In genomic region chr9:129319076-129319937, GRCh38 we compare ENCODE assay signal across 11 cellular contexts.
A peak's percentile ranks its signal among the peaks of the same experiment; 100 is the strongest.
DNase-seq lines count a peak whose midpoint lies in the region; ATAC-seq, FAIRE-seq and TF ChIP-seq lines count a peak whose summit lies in the region.
"Had no signal": no experiment of that assay in that cellular context is flagged by ENCODE, and none has a peak within 500 bp of the region (broad histone marks: within the 10 kb centered on the region; RNA-seq: fewer than 3 reads in every experiment).

No MANE protein-coding gene starts in this region.

- CTCF ChIA-PET in H1 (lab: Charles Lee; ENCODE audit: partially characterized antibody) = interaction anchor here (0.6 to 2.7 kb wide), 14 partner anchors 12 to 603 kb away, joined by 3 to 8 read pairs (median 4); partner anchors contain the start of gene NTMT1

- no peak overlapping the region for H3K23ac ChIP-seq in H1 (ENCODE audit: insufficient read length)

- H3K23me2 ChIP-seq in H1 (ENCODE audit: low read depth, low read length) = peaks cover 6% of the 10 kb centered on the region; the same call in 1 of the 2 replicates

- no peak for TF ChIP-seq CTCF in H1 (IDR thresholded peaks at IDR 0.05; ENCODE audit: control extremely low read depth in 1 of 3, insufficient read depth in 1 of 3, low read depth in 1 of 3, low read length in 3 of 3)
- no peak for TF ChIP-seq CTCF in neural progenitor cell (IDR thresholded peaks at IDR 0.05)
- no peak for TF ChIP-seq CTCF in upper lobe of left lung (IDR thresholded peaks at IDR 0.05)

- no peaks in the 10 kb centered on the region for H3K9me3 ChIP-seq in H1 (ENCODE audit: insufficient read depth in 2 of 2, low read depth in 1 of 2, low read length in 1 of 2)
- no peaks in the 10 kb centered on the region for H3K9me3 ChIP-seq in neural progenitor cell (ENCODE audit: low read depth)
- no peaks in the 10 kb centered on the region for H3K9me3 ChIP-seq in upper lobe of left lung

- H2BK15ac ChIP-seq in H1 (ENCODE audit: low read length) = 0 out of 2 replicates have a peak overlapping the region, but pooled peaks have one; percentile 16

- no peak for TF ChIP-seq EP300 in H1 (IDR thresholded peaks at IDR 0.05; ENCODE audit: borderline replicate concordance in 1 of 2, low read depth in 2 of 2, low read length in 2 of 2)
- no peak for TF ChIP-seq EP300 in upper lobe of left lung (IDR thresholded peaks at IDR 0.05)

- H3K27me3 ChIP-seq in H1 (replicated peaks in 1 of 4; ENCODE audit: control insufficient read depth in 3 of 4, extremely low read depth in 1 of 4, insufficient read depth in 3 of 4, low read length in 3 of 4) (peaks cover 0 to 7% (median 5%) of the 10 kb centered on the region in 4 experiments; a peak in 4 of 7 replicates), neural progenitor cell (no peaks in the 10 kb centered on the region), upper lobe of left lung (no peaks in the 10 kb centered on the region)

- H3K9me3 Mint-ChIP-seq in activated naive CD8-positive, alpha-beta T cell (ENCODE audit: low read depth) = no peaks in the 10 kb centered on the region
- no peaks in the 10 kb centered on the region for H3K9me3 Mint-ChIP-seq in activated naive CD8-positive, alpha-beta T cell treated with anti-CD3 and anti-CD28 coated beads, Interleukin-2, amount 50 U/mL, for 24 hours
- no peaks in the 10 kb centered on the region for H3K9me3 Mint-ChIP-seq in neural progenitor cell

- H3K4me1 Mint-ChIP-seq in activated naive CD8-positive, alpha-beta T cell (ENCODE audit: low read depth) = peaks cover 19% of the 10 kb centered on the region
- peaks cover 25% of the 10 kb centered on the region for H3K4me1 Mint-ChIP-seq in activated naive CD8-positive, alpha-beta T cell treated with anti-CD3 and anti-CD28 coated beads, Interleukin-2, amount 50 U/mL, for 24 hours
- peaks cover 62% of the 10 kb centered on the region for H3K4me1 Mint-ChIP-seq in neural progenitor cell

- no peak overlapping the region for H3K27ac Mint-ChIP-seq in activated naive CD8-positive, alpha-beta T cell
- no peak overlapping the region for H3K27ac Mint-ChIP-seq in activated naive CD8-positive, alpha-beta T cell treated with anti-CD3 and anti-CD28 coated beads, Interleukin-2, amount 50 U/mL, for 24 hours
- H3K27ac Mint-ChIP-seq in neural progenitor cell = peak overlapping the region; percentile 37

- H3K36me3 Mint-ChIP-seq in activated naive CD8-positive, alpha-beta T cell = no peaks in the 10 kb centered on the region
- no peaks in the 10 kb centered on the region for H3K36me3 Mint-ChIP-seq in activated naive CD8-positive, alpha-beta T cell treated with anti-CD3 and anti-CD28 coated beads, Interleukin-2, amount 50 U/mL, for 24 hours (ENCODE audit: low read depth)
- no peaks in the 10 kb centered on the region for H3K36me3 Mint-ChIP-seq in neural progenitor cell

- no peak overlapping the region for H3K18ac ChIP-seq in H1 (ENCODE audit: extremely low read depth, low read length)

- no peaks in the 10 kb centered on the region for H3F3A ChIP-seq in neural progenitor cell (ENCODE audit: low read depth)

- no peak overlapping the region for H4K8ac ChIP-seq in H1 (ENCODE audit: extremely low read depth, insufficient read depth, low read length)

- H3K27me3 Mint-ChIP-seq in activated naive CD8-positive, alpha-beta T cell = no peaks in the 10 kb centered on the region
- peaks cover 2% of the 10 kb centered on the region for H3K27me3 Mint-ChIP-seq in activated naive CD8-positive, alpha-beta T cell treated with anti-CD3 and anti-CD28 coated beads, Interleukin-2, amount 50 U/mL, for 24 hours
- H3K27me3 Mint-ChIP-seq in neural progenitor cell (ENCODE audit: insufficient read depth, low read depth) = peaks cover 10% of the 10 kb centered on the region

- H3K4me2 ChIP-seq in H1 (ENCODE audit: insufficient read depth in 1 of 2, low read depth in 2 of 2, low read length in 2 of 2) = 0 out of 4 replicates have a peak overlapping the region, but pooled peaks of 1 of the 2 experiments have one; percentile 56
- no peak overlapping the region for H3K4me2 ChIP-seq in neural progenitor cell

- H3K79me1 ChIP-seq in H1 (ENCODE audit: low read depth, low read length) = no peaks in the 10 kb centered on the region

- POLR2A ChIA-PET in H1 (lab: Charles Lee; ENCODE audit: partially characterized antibody) = interaction anchor here (0.6 to 2.0 kb wide), 7 partner anchors 17 to 283 kb away, joined by 3 to 5 read pairs (median 3); no protein-coding TSS in a partner anchor

- no peak overlapping the region for H3K4me3 ChIP-seq in H1 (ENCODE audit: extremely low read depth in 1 of 4, insufficient read depth in 2 of 4, low read depth in 3 of 4, low read length in 4 of 4)
- H3K4me3 ChIP-seq in neural progenitor cell = no peak overlapping the region
- no peak overlapping the region for H3K4me3 ChIP-seq in upper lobe of left lung

- no peak overlapping the region for H3K4ac ChIP-seq in H1 (replicated peaks; ENCODE audit: insufficient read length, low read depth, low read length)

- H4K20me1 ChIP-seq in H1 (replicated peaks in 1 of 2; ENCODE audit: control insufficient read depth in 1 of 2, insufficient read depth in 2 of 2, low read length in 2 of 2) (no peaks in the 10 kb centered on the region), neural progenitor cell (ENCODE audit: low read depth) (no peaks in the 10 kb centered on the region)

- no peak for DNase-seq in activated naive CD8-positive, alpha-beta T cell treated with anti-CD3 and anti-CD28 coated beads, Interleukin-2, amount 50 U/mL, for 24 hours
- no peak for DNase-seq in H1 (ENCODE audit: low read depth in 1 of 2, low spot score in 2 of 2)
- DNase-seq in neural progenitor cell (ENCODE audit: low spot score) = no peak
- DNase-seq in upper lobe of left lung = peak in 1 of 2 donors; percentile 17
- DNase-seq in NCI-H524 treated with DMSO at 0.1 percent for 48 hours (lab: John Stamatoyannopoulos, UW) = no peak
- DNase-seq: AML-193; stimulated activated CD4-positive, alpha-beta T cell treated with anti-CD3 and anti-CD28 coated beads, Interleukin-2, amount 100 ng/mL, for 48 hours; SW 1271 had no signal

- H3K4me3 Mint-ChIP-seq in activated naive CD8-positive, alpha-beta T cell = peak overlapping the region; percentile 63
- H3K4me3 Mint-ChIP-seq in activated naive CD8-positive, alpha-beta T cell treated with anti-CD3 and anti-CD28 coated beads, Interleukin-2, amount 50 U/mL, for 24 hours = no peak overlapping the region
- H3K4me3 Mint-ChIP-seq in neural progenitor cell = no peak overlapping the region

- H3K36me3 ChIP-seq in H1 (ENCODE audit: control insufficient read depth in 2 of 4, insufficient read depth in 4 of 4, low read length in 3 of 4) = no peaks in the 10 kb centered on the region
- no peaks in the 10 kb centered on the region for H3K36me3 ChIP-seq in neural progenitor cell
- no peaks in the 10 kb centered on the region for H3K36me3 ChIP-seq in upper lobe of left lung

- H3K14ac ChIP-seq in H1 (ENCODE audit: insufficient read length) = no peak overlapping the region

- no peak overlapping the region for H4K91ac ChIP-seq in H1 (replicated peaks; ENCODE audit: insufficient read length, low read length)

- H3K79me2 ChIP-seq in H1 (ENCODE audit: control insufficient read depth in 1 of 2, insufficient read depth in 2 of 2, low read length in 2 of 2) = no peaks in the 10 kb centered on the region
- H3K79me2 ChIP-seq in neural progenitor cell (ENCODE audit: low read depth) = no peaks in the 10 kb centered on the region

- 95% methylated on average over 25 of the region's 30 CpGs; no CpG with 5 or more reads in 1 of the 2 experiments for WGBS in H1 (ENCODE audit: extremely low coverage in 1 of 2, insufficient coverage in 1 of 2, insufficient read length in 1 of 2, insufficient replicate concordance in 2 of 2, low coverage in 1 of 2, low lambda C conversion rate in 2 of 2, missing lambda C conversion rate in 1 of 2), 2 experiments
- WGBS in upper lobe of left lung, 2 donors = 82 to 84% methylated on average over 25 to 30 of the region's 30 CpGs

- ATAC-seq in activated naive CD8-positive, alpha-beta T cell treated with anti-CD3 and anti-CD28 coated beads, Interleukin-2, amount 50 U/mL, for 24 hours = no peak
- no peak for ATAC-seq in upper lobe of left lung (ENCODE audit: low FRiP score in 2 of 2)
- no peak for ATAC-seq in GM21390 (IDR thresholded peaks at IDR 0.05; ENCODE audit: unreplicated experiment)
- no peak for ATAC-seq in GM18861 (IDR thresholded peaks at IDR 0.05; ENCODE audit: unreplicated experiment)

- no peak overlapping the region for H4K5ac ChIP-seq in H1 (ENCODE audit: insufficient read length, low read depth, low read length)

- TF ChIP-seq RAD21 in H1 (IDR thresholded peaks at IDR 0.05 in 1 of 2, conservative IDR thresholded peaks at IDR 0.05 in 1 of 2; ENCODE audit: low read depth in 2 of 2, low read length in 2 of 2) = no peak

- H2BK120ac ChIP-seq in H1 (replicated peaks; ENCODE audit: low read depth, low read length) = no peak overlapping the region

- H3K4me1 ChIP-seq in H1 (replicated peaks in 1 of 4; ENCODE audit: control insufficient read depth in 3 of 4, insufficient read depth in 4 of 4, low read length in 3 of 4) (peaks cover 0 to 19% (median 12%) of the 10 kb centered on the region in 4 experiments; a peak in 6 of 7 replicates), neural progenitor cell (peaks cover 8% of the 10 kb centered on the region), upper lobe of left lung (peaks cover 35 to 78% (median 48%) of the 10 kb centered on the region in 4 donors)

- H3K56ac ChIP-seq in H1 (replicated peaks; ENCODE audit: insufficient read length, low read depth, low read length) = no peak overlapping the region

- H2AK5ac ChIP-seq in H1 (ENCODE audit: low read depth, low read length) = no peak overlapping the region

- TF ChIP-seq POLR2A in H1 (IDR thresholded peaks at IDR 0.05; ENCODE audit: control extremely low read depth in 1 of 2, low read depth in 2 of 2, low read length in 2 of 2) (no peak), upper lobe of left lung (IDR thresholded peaks at IDR 0.05) (no peak)

- H2BK20ac ChIP-seq in H1 (ENCODE audit: low read length) = no peak overlapping the region

- H2BK5ac ChIP-seq in H1 (ENCODE audit: low read depth, low read length) = no peak overlapping the region

- no peak overlapping the region for H3K27ac ChIP-seq in H1 (ENCODE audit: low read depth, low read length)
- no peak overlapping the region for H3K27ac ChIP-seq in neural progenitor cell
- peak overlapping the region; percentile 77 to 91 (median 85) for H3K27ac ChIP-seq in upper lobe of left lung

- H2AFZ ChIP-seq in H1 (ENCODE audit: low read length) (no peak overlapping the region), neural progenitor cell (replicated peaks) (no peak overlapping the region)

- H3K9ac ChIP-seq in H1 (replicated peaks in 1 of 4; ENCODE audit: extremely low read depth in 1 of 4, low read depth in 3 of 4, low read length in 3 of 4) (no peak overlapping the region), neural progenitor cell (no peak overlapping the region)

- no peak for FAIRE-seq in H1 (lab: Jason Lieb, UNC)

- no peak overlapping the region for H2BK12ac ChIP-seq in H1 (ENCODE audit: low read depth, low read length)

TF ChIP-seq in H1, 55 proteins besides CTCF, POLR2A, EP300 and RAD21 (continues in another document):
- TF ChIP-seq CHD1 (IDR thresholded peaks at IDR 0.05; ENCODE audit: low read depth, low read length) = no peak
- TF ChIP-seq CTBP2 (IDR thresholded peaks at IDR 0.05; ENCODE audit: borderline replicate concordance, insufficient read depth, insufficient read length, low read length) = no peak
- no peak for TF ChIP-seq HDAC6 (IDR thresholded peaks at IDR 0.05; ENCODE audit: low read depth, low read length)
- no peak for TF ChIP-seq KDM5A (IDR thresholded peaks at IDR 0.05; ENCODE audit: low read length)

Comparison
In these comparisons a context has a peak if more than half of its experiments do, and no peak if none do; other contexts are left out.
1. H3K27ac ChIP-seq: peak in upper lobe of left lung (4 of 4); none in H1 (single experiment) and neural progenitor cell (single experiment).